Comparison of ENCODE assay signal across 14 cellular contexts in the genomic region with DNA sequence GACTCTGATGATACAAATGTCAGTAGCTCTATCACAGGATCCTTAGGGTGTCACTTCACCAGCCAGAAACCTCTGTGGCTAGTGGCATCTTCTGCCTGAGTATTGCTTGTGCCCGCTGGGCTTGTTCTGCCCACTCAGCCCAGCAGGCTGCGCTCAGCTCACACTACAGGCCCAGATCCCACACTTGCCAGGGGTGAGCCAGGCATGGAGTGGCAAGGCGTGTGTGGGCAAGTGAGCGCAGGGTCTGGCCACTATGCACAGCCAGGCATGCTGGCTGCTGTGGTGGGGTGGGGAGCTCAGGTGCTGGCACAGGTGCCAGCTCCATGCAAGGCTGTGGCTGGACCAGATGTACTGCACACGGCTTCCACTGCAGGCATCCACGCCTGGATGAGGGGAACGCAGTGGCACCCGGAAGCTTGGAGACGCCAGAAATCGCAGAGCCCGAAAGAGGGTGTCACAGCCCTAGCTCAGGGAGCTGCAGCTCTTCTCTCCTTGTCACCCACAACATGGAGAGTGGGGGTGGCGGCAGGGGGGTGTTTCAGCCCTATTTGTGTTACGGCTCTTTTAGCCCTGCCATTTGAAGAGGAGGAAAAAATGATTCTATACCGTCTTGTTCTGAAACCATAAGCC. TPM values are rescaled to one million over a fixed set of nuclear protein-coding genes. Genes with fewer than 3 reads are reported as not detected.
DNase-seq lines count a peak whose midpoint lies in the region; ATAC-seq and TF ChIP-seq lines count a peak whose summit lies in the region.
"Had no signal": no experiment of that assay in that cellular context is flagged by ENCODE, and none has a peak within 500 bp of the region (broad histone marks: within the 10 kb centered on the region; RNA-seq: fewer than 3 reads in every experiment).

No MANE protein-coding gene starts in this region.

- H3K14ac ChIP-seq in neuronal stem cell (ENCODE audit: low read length): peak overlapping the region; percentile 23

- H3K23ac ChIP-seq in neuronal stem cell (ENCODE audit: low read depth, low read length, poor library complexity): peak overlapping the region; percentile 39

- H3K27ac Mint-ChIP-seq in chondrocyte (ENCODE audit: unreplicated experiment): no peak overlapping the region
- H3K27ac Mint-ChIP-seq in activated T-helper 1 cell treated with anti-CD3 and anti-CD28 coated beads, Interleukin-12 subunit alpha, Interleukin-12 subunit beta, Interleukin-2, Interleukin-4 antibody, amounts not matched to agents 30 ng/mL and 10 ng/mL and 1 ng/mL, durations not matched to agents 14 hours and 24 hours and 36 hours: no peak overlapping the region

- no peaks in the 10 kb centered on the region for H3K4me1 ChIP-seq in neuronal stem cell (ENCODE audit: control insufficient read depth in 2 of 2, insufficient read depth in 1 of 2, low read depth in 1 of 2, low read length in 2 of 2)
- H3K4me1 ChIP-seq: A549 had no signal

- peaks cover 17% of the 10 kb centered on the region for H3K9me3 Mint-ChIP-seq in chondrocyte (ENCODE audit: low read depth)
- H3K9me3 Mint-ChIP-seq in activated T-helper 1 cell treated with anti-CD3 and anti-CD28 coated beads, Interleukin-12 subunit alpha, Interleukin-12 subunit beta, Interleukin-2, Interleukin-4 antibody, amounts not matched to agents 30 ng/mL and 10 ng/mL and 1 ng/mL, durations not matched to agents 14 hours and 24 hours and 36 hours: no peaks in the 10 kb centered on the region

- H3K27me3 Mint-ChIP-seq in chondrocyte (ENCODE audit: low read depth): no peaks in the 10 kb centered on the region
- peaks cover 29% of the 10 kb centered on the region for H3K27me3 Mint-ChIP-seq in activated T-helper 1 cell treated with anti-CD3 and anti-CD28 coated beads, Interleukin-12 subunit alpha, Interleukin-12 subunit beta, Interleukin-2, Interleukin-4 antibody, amounts not matched to agents 30 ng/mL and 10 ng/mL and 1 ng/mL, durations not matched to agents 14 hours and 24 hours and 36 hours (ENCODE audit: insufficient read depth)

- no peaks in the 10 kb centered on the region for H3K36me3 ChIP-seq in neuronal stem cell (replicated peaks in 1 of 2; ENCODE audit: control insufficient read depth in 2 of 2, insufficient read depth in 2 of 2, low read length in 2 of 2)
- H3K36me3 ChIP-seq: suprapubic skin had no signal

- H2AFZ ChIP-seq in neuronal stem cell (ENCODE audit: low read length): no peak overlapping the region

- no peaks in the 10 kb centered on the region for H3K27me3 ChIP-seq in neuronal stem cell (ENCODE audit: control insufficient read depth in 3 of 3, insufficient read depth in 3 of 3, low read depth in 1 of 3, low read length in 3 of 3)
- H3K27me3 ChIP-seq: suprapubic skin had no signal

- WGBS in neuronal stem cell (ENCODE audit: extremely low coverage in 2 of 2, insufficient read length in 2 of 2, insufficient replicate concordance in 1 of 2), 2 donors: no CpG with 5 or more reads among the region's 14 CpGs

- H2BK120ac ChIP-seq in neuronal stem cell (ENCODE audit: low read depth, low read length): peak overlapping the region; percentile 63

- DNase-seq in NCI-H146 (lab: John Stamatoyannopoulos, UW) (peak; percentile 40), NCI-H146 treated with DMSO at 0.1 percent for 48 hours (lab: John Stamatoyannopoulos, UW; ENCODE audit: unreplicated experiment) (no peak), NCI-H526 treated with DMSO at 0.1 percent for 48 hours (lab: John Stamatoyannopoulos, UW) (peak; percentile 35), chondrocyte (ENCODE audit: low spot score) (no peak), neuronal stem cell (ENCODE audit: low spot score) (no peak)
- no peak for DNase-seq in activated T-helper 1 cell treated with anti-CD3 and anti-CD28 coated beads, Interleukin-12 subunit alpha, Interleukin-12 subunit beta, Interleukin-2, Interleukin-4 antibody, amounts not matched to agents 30 ng/mL and 10 ng/mL and 1 ng/mL, durations not matched to agents 14 hours and 24 hours and 36 hours (ENCODE audit: low spot score)
- no peak for DNase-seq in activated CD4-positive, alpha-beta T cell treated with anti-CD3 and anti-CD28 coated beads, Interleukin-2, amount 50 U/mL, for 4 hours
- DNase-seq: NCI-H1105 had no signal

- no peak overlapping the region for H3K27ac ChIP-seq in neuronal stem cell (replicated peaks; ENCODE audit: low read length)
- H3K27ac ChIP-seq: A549, suprapubic skin had no signal

- no peak for ATAC-seq in HG03139 (IDR thresholded peaks at IDR 0.05; ENCODE audit: unreplicated experiment)

- no peak overlapping the region for H3K4ac ChIP-seq in neuronal stem cell (ENCODE audit: low read length)

- H2AK5ac ChIP-seq in neuronal stem cell (ENCODE audit: low read depth, low read length): no peak overlapping the region

- TF ChIP-seq CTCF in chondrocyte (IDR thresholded peaks at IDR 0.05): peak; percentile 45

- H3K4me1 Mint-ChIP-seq in chondrocyte (ENCODE audit: low read depth): no peaks in the 10 kb centered on the region
- no peaks in the 10 kb centered on the region for H3K4me1 Mint-ChIP-seq in activated T-helper 1 cell treated with anti-CD3 and anti-CD28 coated beads, Interleukin-12 subunit alpha, Interleukin-12 subunit beta, Interleukin-2, Interleukin-4 antibody, amounts not matched to agents 30 ng/mL and 10 ng/mL and 1 ng/mL, durations not matched to agents 14 hours and 24 hours and 36 hours (ENCODE audit: low read depth)

- H3K18ac ChIP-seq in neuronal stem cell (ENCODE audit: low read length): peak overlapping the region; percentile 66

- no peak overlapping the region for H2BK15ac ChIP-seq in neuronal stem cell (ENCODE audit: low read length)

- peak overlapping the region; percentile 78 for H2BK12ac ChIP-seq in neuronal stem cell (ENCODE audit: low read length)

- H4K91ac ChIP-seq in neuronal stem cell (ENCODE audit: low read depth, low read length, poor library complexity): no peak overlapping the region

- no peak overlapping the region for H3K9ac ChIP-seq in neuronal stem cell (ENCODE audit: low read depth, low read length, poor library complexity)

- H4K8ac ChIP-seq in neuronal stem cell (ENCODE audit: low read depth, low read length): no peak overlapping the region

- H2BK5ac ChIP-seq in neuronal stem cell (ENCODE audit: low read length): no peak overlapping the region

- H3K4me2 ChIP-seq in neuronal stem cell (ENCODE audit: insufficient read depth, low read length, poor library complexity, severe bottlenecking): no peak overlapping the region

- H3K9me3 ChIP-seq in neuronal stem cell (replicated peaks in 1 of 2; ENCODE audit: control insufficient read depth in 2 of 2, insufficient read depth in 1 of 2, low read depth in 1 of 2, low read length in 2 of 2): peaks cover 0 to 2% of the 10 kb centered on the region in 2 donors
- H3K9me3 ChIP-seq: suprapubic skin had no signal

- no peaks in the 10 kb centered on the region for H3K79me1 ChIP-seq in neuronal stem cell (ENCODE audit: low read depth, low read length)

- intact Hi-C loops in activated T-helper 1 cell treated with anti-CD3 and anti-CD28 coated beads, Interleukin-12 subunit alpha, Interleukin-12 subunit beta, Interleukin-2, Interleukin-4 antibody, amounts not matched to agents 30 ng/mL and 10 ng/mL and 1 ng/mL, durations not matched to agents 14 hours and 24 hours and 36 hours (cut with micrococcal nuclease): no loop called here

- H3K4me3 Mint-ChIP-seq in chondrocyte (ENCODE audit: unreplicated experiment): no peak overlapping the region
- H3K4me3 Mint-ChIP-seq in activated T-helper 1 cell treated with anti-CD3 and anti-CD28 coated beads, Interleukin-12 subunit alpha, Interleukin-12 subunit beta, Interleukin-2, Interleukin-4 antibody, amounts not matched to agents 30 ng/mL and 10 ng/mL and 1 ng/mL, durations not matched to agents 14 hours and 24 hours and 36 hours: no peak overlapping the region

- peaks cover 5% of the 10 kb centered on the region for H3K36me3 Mint-ChIP-seq in chondrocyte (ENCODE audit: low read depth)
- H3K36me3 Mint-ChIP-seq in activated T-helper 1 cell treated with anti-CD3 and anti-CD28 coated beads, Interleukin-12 subunit alpha, Interleukin-12 subunit beta, Interleukin-2, Interleukin-4 antibody, amounts not matched to agents 30 ng/mL and 10 ng/mL and 1 ng/mL, durations not matched to agents 14 hours and 24 hours and 36 hours (ENCODE audit: low read depth): no peaks in the 10 kb centered on the region

- H3K4me3 ChIP-seq in neuronal stem cell (ENCODE audit: low read length in 2 of 2): peak overlapping the region in 1 of 2 donors; percentile 15
- H3K4me3 ChIP-seq: A549, suprapubic skin had no signal

RNA-seq across cellular contexts. Expression of gene CFAP97D1, which starts 10.2 kb away (rescaled TPM):
- not detected in 3 replicates for total RNA-seq in chondrocyte
- 0.01 TPM for polyA plus RNA-seq in neuronal stem cell (2013, experiment 1 of 2)
- polyA plus RNA-seq in neuronal stem cell (2013, experiment 2 of 2): 0.01 TPM
- total RNA-seq in activated T-helper 1 cell treated with anti-CD3 and anti-CD28 coated beads, Interleukin-12 subunit alpha, Interleukin-12 subunit beta, Interleukin-2, Interleukin-4 antibody, amounts not matched to agents 30 ng/mL and 10 ng/mL and 1 ng/mL, durations not matched to agents 14 hours and 24 hours and 36 hours: not detected in 2 replicates
- total RNA-seq: activated CD8-positive, alpha-beta memory T cell treated with anti-CD3 and anti-CD28 coated beads for 36 hours; kidney epithelial cell had no signal
- polyA plus RNA-seq: A549 had no signal

RNA-seq across cellular contexts. Expression of gene DUSP3, which starts 11.6 kb away (rescaled TPM):
- total RNA-seq in chondrocyte: 39.4 to 60.2 TPM (median 57.7 TPM) in 3 replicates
- polyA plus RNA-seq in neuronal stem cell (2013, experiment 1 of 2): 35.1 TPM
- polyA plus RNA-seq in neuronal stem cell (2013, experiment 2 of 2): 36.5 TPM
- total RNA-seq in activated T-helper 1 cell treated with anti-CD3 and anti-CD28 coated beads, Interleukin-12 subunit alpha, Interleukin-12 subunit beta, Interleukin-2, Interleukin-4 antibody, amounts not matched to agents 30 ng/mL and 10 ng/mL and 1 ng/mL, durations not matched to agents 14 hours and 24 hours and 36 hours: 11.7 and 12.0 TPM in 2 replicates

RNA-seq across cellular contexts. Expression of gene SOST, which starts 31.8 kb away (rescaled TPM):
- total RNA-seq in chondrocyte: not detected in 3 replicates
- 0.03 TPM for polyA plus RNA-seq in neuronal stem cell (2013, experiment 1 of 2)
- polyA plus RNA-seq in neuronal stem cell (2013, experiment 2 of 2): not detected
- total RNA-seq in activated T-helper 1 cell treated with anti-CD3 and anti-CD28 coated beads, Interleukin-12 subunit alpha, Interleukin-12 subunit beta, Interleukin-2, Interleukin-4 antibody, amounts not matched to agents 30 ng/mL and 10 ng/mL and 1 ng/mL, durations not matched to agents 14 hours and 24 hours and 36 hours: not detected in 2 replicates
- total RNA-seq: activated CD8-positive, alpha-beta memory T cell treated with anti-CD3 and anti-CD28 coated beads for 36 hours; kidney epithelial cell; suprapubic skin had no signal
- polyA plus RNA-seq: esophagus had no signal

RNA-seq across cellular contexts. Expression of gene MPP3, which starts 42.5 kb away (rescaled TPM):
- total RNA-seq in chondrocyte: 13.3 to 15.6 TPM (median 14.4 TPM) in 3 replicates
- polyA plus RNA-seq in neuronal stem cell (2013, experiment 1 of 2): 5.1 TPM
- polyA plus RNA-seq in neuronal stem cell (2013, experiment 2 of 2): 5.9 TPM
- 0.22 and 0.47 TPM in 2 replicates for total RNA-seq in activated T-helper 1 cell treated with anti-CD3 and anti-CD28 coated beads, Interleukin-12 subunit alpha, Interleukin-12 subunit beta, Interleukin-2, Interleukin-4 antibody, amounts not matched to agents 30 ng/mL and 10 ng/mL and 1 ng/mL, durations not matched to agents 14 hours and 24 hours and 36 hours

RNA-seq across cellular contexts. Expression of gene CD300LG, which starts 56.5 kb away (rescaled TPM):
- total RNA-seq in chondrocyte: 0.15 TPM in 1 of 3 replicates, not detected in the others
- polyA plus RNA-seq in neuronal stem cell (2013, experiment 1 of 2): 0.04 TPM
- 0.03 TPM for polyA plus RNA-seq in neuronal stem cell (2013, experiment 2 of 2)
- total RNA-seq in activated T-helper 1 cell treated with anti-CD3 and anti-CD28 coated beads, Interleukin-12 subunit alpha, Interleukin-12 subunit beta, Interleukin-2, Interleukin-4 antibody, amounts not matched to agents 30 ng/mL and 10 ng/mL and 1 ng/mL, durations not matched to agents 14 hours and 24 hours and 36 hours: not detected in 2 replicates
- total RNA-seq: activated CD8-positive, alpha-beta memory T cell treated with anti-CD3 and anti-CD28 coated beads for 36 hours; kidney epithelial cell had no signal
- polyA plus RNA-seq: A549 had no signal

Comparison
In these comparisons a context has a peak if more than half of its experiments do, and no peak if none do; other contexts are left out.
1. DNase-seq: peak in NCI-H146 (single experiment) and NCI-H526 treated with DMSO at 0.1 percent for 48 hours (single experiment); none in NCI-H146 treated with DMSO at 0.1 percent for 48 hours (single experiment), chondrocyte (single experiment), neuronal stem cell (single experiment), activated T-helper 1 cell treated with anti-CD3 and anti-CD28 coated beads, Interleukin-12 subunit alpha, Interleukin-12 subunit beta, Interleukin-2, Interleukin-4 antibody, amounts not matched to agents 30 ng/mL and 10 ng/mL and 1 ng/mL, durations not matched to agents 14 hours and 24 hours and 36 hours (single experiment) and activated CD4-positive, alpha-beta T cell treated with anti-CD3 and anti-CD28 coated beads, Interleukin-2, amount 50 U/mL, for 4 hours (0 of 2).